Comparison of ENCODE assay signal across 9 cellular contexts in the genomic region with DNA sequence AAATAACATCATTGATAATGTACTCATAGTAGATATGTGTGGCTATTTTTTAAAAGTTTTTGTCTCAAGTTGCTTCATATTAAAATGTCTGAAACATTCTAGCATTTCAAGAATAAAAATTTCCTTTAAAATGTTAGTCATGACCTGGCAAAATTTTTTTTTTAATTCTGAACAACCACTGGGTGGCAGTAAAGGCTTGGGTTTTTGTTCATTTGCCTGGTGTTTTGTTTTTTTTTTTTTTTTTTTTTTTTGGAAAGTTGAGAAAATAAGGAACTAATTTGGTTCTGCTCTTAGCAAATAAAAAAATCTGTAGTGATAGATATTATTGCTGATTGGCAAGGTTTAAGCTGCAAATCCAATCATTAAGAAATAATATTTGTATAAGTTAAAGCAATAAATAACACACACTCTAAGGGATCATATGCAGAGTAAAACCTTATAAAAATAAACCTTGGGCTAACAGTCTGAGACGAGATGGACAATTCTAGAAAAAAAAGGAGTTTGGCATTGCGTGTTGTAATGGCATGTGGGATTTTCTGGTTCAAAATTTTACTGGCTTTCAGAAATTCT.
DNase-seq lines count a peak whose midpoint lies in the region; ATAC-seq, FAIRE-seq and TF ChIP-seq lines count a peak whose summit lies in the region.
"Had no signal": no experiment of that assay in that cellular context is flagged by ENCODE, and none has a peak within 500 bp of the region (broad histone marks: within the 10 kb centered on the region; RNA-seq: fewer than 3 reads in every experiment).

No MANE protein-coding gene starts in this region.

- ATAC-seq in gastrocnemius medialis = no peak
- no peak for ATAC-seq in HG03354 (IDR thresholded peaks at IDR 0.05; ENCODE audit: poor library complexity, severe bottlenecking, unreplicated experiment)
- no peak for ATAC-seq in HG02840 (IDR thresholded peaks at IDR 0.05; ENCODE audit: low FRiP score, unreplicated experiment)
- ATAC-seq: naive thymus-derived CD8-positive, alpha-beta T cell had no signal

- no peaks in the 10 kb centered on the region for H3K36me3 ChIP-seq in gastrocnemius medialis

- no peaks in the 10 kb centered on the region for H3K4me1 ChIP-seq in gastrocnemius medialis

- no peaks in the 10 kb centered on the region for H3K9me3 ChIP-seq in gastrocnemius medialis

- in situ Hi-C loops in gastrocnemius medialis (cut with MboI; ENCODE audit: low sequenced_read_pairs in 4 of 4) = loop anchor here in 3 of 4 donors (10.0 to 25.0 kb wide), 3 partner anchors 270 to 1172 kb away; no protein-coding TSS in a partner anchor

- no peak overlapping the region for H3K27ac ChIP-seq in gastrocnemius medialis

- peak; percentile 59 for FAIRE-seq in GM19239 (lab: Jason Lieb, UNC)

- DNase-seq in CD1c-positive myeloid dendritic cell (ENCODE audit: extremely low spot score) (peak; percentile 67), GM19239 (ENCODE audit: insufficient read length, low spot score) (no peak), OCI-M1 (lab: John Stamatoyannopoulos, UW) (peak; percentile 84), fibroblast of peridontal ligament (ENCODE audit: extremely low read depth) (peak; percentile 74), gastrocnemius medialis (no peak)
- DNase-seq in activated T-cell treated with anti-CD3 and anti-CD28 coated beads, Interleukin-2, amount 50 U/mL, for 1 hour = no peak

- intact Hi-C loops in gastrocnemius medialis (cut with DNase I; ENCODE audit: low total_unique reads) = loop anchor here (1.0 to 2.0 kb wide), 2 partner anchors 267 to 348 kb away; no protein-coding TSS in a partner anchor

- no peaks in the 10 kb centered on the region for H3K27me3 ChIP-seq in gastrocnemius medialis

- TF ChIP-seq POLR2A in gastrocnemius medialis (IDR thresholded peaks at IDR 0.05) = no peak

- peak in 4 of 5 experiments; percentile 18 to 52 (median 40) for TF ChIP-seq CTCF in gastrocnemius medialis (IDR thresholded peaks at IDR 0.05 in 4 of 5, conservative IDR thresholded peaks at IDR 0.05 in 1 of 5)

- no peak overlapping the region for H3K4me3 ChIP-seq in gastrocnemius medialis

Comparison
In these comparisons a context has a peak if more than half of its experiments do, and no peak if none do; other contexts are left out.
1. DNase-seq: peak in CD1c-positive myeloid dendritic cell (single experiment), OCI-M1 (single experiment) and fibroblast of peridontal ligament (single experiment); none in GM19239 (single experiment), gastrocnemius medialis (0 of 2) and activated T-cell treated with anti-CD3 and anti-CD28 coated beads, Interleukin-2, amount 50 U/mL, for 1 hour (single experiment).